In the genomic region with DNA sequence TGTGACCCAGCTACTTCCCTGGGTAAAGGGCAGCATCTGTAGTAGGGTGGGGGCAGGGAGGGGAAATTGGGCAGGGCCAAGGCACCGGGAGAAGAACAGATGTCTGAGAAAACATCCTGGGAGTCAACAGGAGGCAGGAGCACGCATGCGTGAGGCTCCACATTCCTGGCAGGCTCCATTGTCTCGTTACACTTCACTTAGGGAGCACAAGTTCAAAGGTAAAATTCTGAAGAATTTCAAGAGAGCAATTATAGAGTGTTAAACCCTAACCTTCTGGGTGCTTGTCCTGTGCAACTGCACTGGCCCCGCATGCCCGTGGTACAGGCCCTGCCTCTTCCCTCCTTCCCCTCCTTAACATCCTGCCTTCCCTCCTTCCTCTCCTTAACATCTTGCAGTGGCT, we compare ENCODE assay signal across 1 cellular context.
TF ChIP-seq lines count a peak whose summit lies in the region.

No MANE protein-coding gene starts in this region.

TF ChIP-seq in GM23338, 12 proteins besides CTCF, POLR2A, EP300 and RAD21 (continued from another document):
- no peak for TF ChIP-seq ZNF462 (CRISPR knock-in tag; IDR thresholded peaks at IDR 0.05)
- TF ChIP-seq NANOG (IDR thresholded peaks at IDR 0.05; ENCODE audit: borderline replicate concordance) = no peak
